ENCODE assay signal across 8 cellular contexts in genomic region chr17:82551779-82552457, GRCh38. TPM values are rescaled to one million over a fixed set of nuclear protein-coding genes. Genes with fewer than 3 reads are reported as not detected.
DNase-seq lines count a peak whose midpoint lies in the region; ATAC-seq and TF ChIP-seq lines count a peak whose summit lies in the region.

No MANE protein-coding gene starts in this region.

- H3K27ac ChIP-seq in BLaER1 (peak overlapping the region; percentile 84), parathyroid adenoma (peak overlapping the region; percentile 40)

- H3K27me3 ChIP-seq in BLaER1 = no peaks in the 10 kb centered on the region
- H3K27me3 ChIP-seq in parathyroid adenoma (ENCODE audit: control insufficient read depth, insufficient read depth, low read length) = no peaks in the 10 kb centered on the region

- peaks cover 98% of the 10 kb centered on the region for H4K20me1 ChIP-seq in BLaER1

- H3K4me2 ChIP-seq in BLaER1 (peak overlapping the region; percentile 95), parathyroid adenoma (ENCODE audit: low read length) (no peak overlapping the region)

- DNase-seq in GM19240 (ENCODE audit: insufficient read length, low spot score) (peak; percentile 92), HS-27A (ENCODE audit: low read depth) (peak; percentile 26), RKO (ENCODE audit: low spot score) (peak; percentile 64), fibroblast of the aortic adventitia (ENCODE audit: low read depth) (peak; percentile 78), ureter (ENCODE audit: low spot score) (peak; percentile 77)
- DNase-seq in activated T-cell treated with anti-CD3 and anti-CD28 coated beads, Interleukin-2, amount 50 U/mL, for 72 hours = peak; percentile 83 to 84

- peaks cover 64% of the 10 kb centered on the region for H3K79me2 ChIP-seq in parathyroid adenoma

- H3K4me3 ChIP-seq in BLaER1 (peak overlapping the region; percentile 47), fibroblast of the aortic adventitia (ENCODE audit: low read depth, low read length) (no peak overlapping the region), parathyroid adenoma (ENCODE audit: low read depth, low read length) (no peak overlapping the region)

- H3K27me3 Mint-ChIP-seq in activated T-cell treated with anti-CD3 and anti-CD28 coated beads, Interleukin-2, amount 50 U/mL, for 72 hours (ENCODE audit: low read depth) = no peaks in the 10 kb centered on the region

- H3K36me3 Mint-ChIP-seq in activated T-cell treated with anti-CD3 and anti-CD28 coated beads, Interleukin-2, amount 50 U/mL, for 72 hours (ENCODE audit: insufficient read depth in 2 of 2) = peaks cover 0 to 4% of the 10 kb centered on the region in 2 donors

- H3K36me3 ChIP-seq in BLaER1 (peaks cover 12% of the 10 kb centered on the region), parathyroid adenoma (ENCODE audit: control insufficient read depth, insufficient read depth, low read length) (no peaks in the 10 kb centered on the region)

- TF ChIP-seq CTCF in fibroblast of the aortic adventitia (IDR thresholded peaks at IDR 0.05; ENCODE audit: insufficient read depth, low read length) (peak; percentile 75), parathyroid adenoma (IDR thresholded peaks at IDR 0.05) (peak; percentile 73)

- H3K4me3 Mint-ChIP-seq in activated T-cell treated with anti-CD3 and anti-CD28 coated beads, Interleukin-2, amount 50 U/mL, for 72 hours = no peak overlapping the region

- H3K27ac Mint-ChIP-seq in activated T-cell treated with anti-CD3 and anti-CD28 coated beads, Interleukin-2, amount 50 U/mL, for 72 hours = no peak overlapping the region

- H3K9me3 ChIP-seq in BLaER1 (peaks cover 6% of the 10 kb centered on the region; the same call in 1 of the 2 replicates), parathyroid adenoma (ENCODE audit: control insufficient read depth, low read length) (no peaks in the 10 kb centered on the region)

- H3K4me1 ChIP-seq in BLaER1 = peaks cover 88% of the 10 kb centered on the region
- peaks cover 21% of the 10 kb centered on the region for H3K4me1 ChIP-seq in parathyroid adenoma

- H3K4me1 Mint-ChIP-seq in activated T-cell treated with anti-CD3 and anti-CD28 coated beads, Interleukin-2, amount 50 U/mL, for 72 hours (ENCODE audit: low read depth) = peaks cover 41% of the 10 kb centered on the region

- ATAC-seq in activated T-cell treated with anti-CD3 and anti-CD28 coated beads, Interleukin-2, amount 50 U/mL, for 72 hours (replicated peaks in 1 of 2) = peak; percentile 100

- peak overlapping the region; percentile 72 for H3K9ac ChIP-seq in BLaER1
- H3K9ac ChIP-seq in parathyroid adenoma = no peak overlapping the region

- H2AFZ ChIP-seq in parathyroid adenoma = no peak overlapping the region

- H3K9me3 Mint-ChIP-seq in activated T-cell treated with anti-CD3 and anti-CD28 coated beads, Interleukin-2, amount 50 U/mL, for 72 hours = no peaks in the 10 kb centered on the region

RNA-seq across cellular contexts. Expression of gene FOXK2, which starts 32.4 kb away (rescaled TPM):
- 10 to 100 TPM; 59.9 to 61.0 TPM for total RNA-seq in activated T-cell treated with anti-CD3 and anti-CD28 coated beads, Interleukin-2, amount 50 U/mL, for 72 hours
- total RNA-seq in fibroblast of the aortic adventitia (ENCODE audit: low replicate concordance) (7.3 and 28.2 TPM in 2 replicates), ureter (67.2 TPM)

Comparison
In these comparisons a context has a peak if more than half of its experiments do, and no peak if none do; other contexts are left out.
1. DNase-seq: peak in every context shown above with its lines; median percentile 92 in GM19240; 84 in activated T-cell treated with anti-CD3 and anti-CD28 coated beads, Interleukin-2, amount 50 U/mL, for 72 hours; 78 in fibroblast of the aortic adventitia; 77 in ureter; 64 in RKO; 26 in HS-27A.